ENCODE assay signal across 1 cellular context in the genomic region with DNA sequence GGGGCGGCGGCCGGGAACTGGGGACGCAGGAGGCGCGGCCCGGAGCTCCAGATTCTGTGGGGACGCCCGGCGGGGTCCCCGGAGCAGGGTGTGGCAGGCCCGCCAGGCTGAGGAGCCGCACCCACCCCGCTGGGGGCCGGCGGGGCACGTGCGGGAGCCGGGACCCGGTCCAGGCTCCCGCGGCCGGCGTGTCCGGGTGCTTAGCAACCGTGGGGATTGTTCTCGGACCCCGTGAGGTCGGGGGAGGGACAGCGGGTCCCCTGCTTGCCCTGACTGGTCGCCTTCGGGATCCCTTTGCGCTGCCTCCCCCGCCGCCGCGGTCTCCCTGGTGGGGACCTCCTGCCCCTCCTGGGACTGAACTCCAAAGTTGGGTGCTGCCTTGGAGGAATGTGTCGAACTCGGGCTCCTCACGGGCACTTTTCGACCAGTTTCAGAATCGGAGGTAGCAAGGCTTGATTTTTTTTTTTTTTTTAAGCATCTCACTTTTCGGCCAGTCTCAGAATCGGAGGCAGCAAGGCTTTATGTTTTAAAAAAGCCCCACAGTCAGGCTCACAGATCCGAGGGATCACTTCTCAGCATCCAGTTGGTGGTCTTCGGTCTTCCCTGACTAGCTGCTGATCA.
TF ChIP-seq lines count a peak whose summit lies in the region.

No MANE protein-coding gene starts in this region.

TF ChIP-seq in A549, 52 proteins besides CTCF, POLR2A, EP300 and RAD21 (continued from another document):
- TF ChIP-seq, protein P1, sequence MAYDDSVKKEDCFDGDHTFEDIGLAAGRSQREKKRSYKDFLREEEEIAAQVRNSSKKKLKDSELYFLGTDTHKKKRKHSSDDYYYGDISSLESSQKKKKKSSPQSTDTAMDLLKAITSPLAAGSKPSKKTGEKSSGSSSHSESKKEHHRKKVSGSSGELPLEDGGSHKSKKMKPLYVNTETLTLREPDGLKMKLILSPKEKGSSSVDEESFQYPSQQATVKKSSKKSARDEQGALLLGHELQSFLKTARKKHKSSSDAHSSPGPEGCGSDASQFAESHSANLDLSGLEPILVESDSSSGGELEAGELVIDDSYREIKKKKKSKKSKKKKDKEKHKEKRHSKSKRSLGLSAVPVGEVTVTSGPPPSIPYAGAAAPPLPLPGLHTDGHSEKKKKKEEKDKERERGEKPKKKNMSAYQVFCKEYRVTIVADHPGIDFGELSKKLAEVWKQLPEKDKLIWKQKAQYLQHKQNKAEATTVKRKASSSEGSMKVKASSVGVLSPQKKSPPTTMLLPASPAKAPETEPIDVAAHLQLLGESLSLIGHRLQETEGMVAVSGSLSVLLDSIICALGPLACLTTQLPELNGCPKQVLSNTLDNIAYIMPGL (CRISPR knock-in tag; IDR thresholded peaks at IDR 0.05; ENCODE audit: borderline replicate concordance) = no peak
TF ChIP-seq in A549: peak in this region for 2.
